In genomic region chr2:85743304-85743978, GRCh38 we compare ENCODE assay signal across 1 cellular context.
A peak's percentile ranks its signal among the peaks of the same experiment; 100 is the strongest.
TF ChIP-seq lines count a peak whose summit lies in the region.

No MANE protein-coding gene starts in this region.

TF ChIP-seq in K562, 482 proteins besides CTCF, POLR2A, EP300 and RAD21 (continued from another document):
- peak; percentile 60 for TF ChIP-seq PRDM10 (IDR thresholded peaks at IDR 0.05; ENCODE audit: partially characterized antibody)
- no peak for TF ChIP-seq NR2C2 (CRISPR knock-in tag; IDR thresholded peaks at IDR 0.05)
- peak; percentile 51; the same call in 1 of the 2 replicates for TF ChIP-seq NR2C2 (tag; IDR thresholded peaks at IDR 0.05)
- TF ChIP-seq EGR1 (conservative IDR thresholded peaks at IDR 0.05), result peak; percentile 82
